17 cellular contexts compared by ENCODE assay signal in genomic region chr7:113144839-113145238, GRCh38. TPM values are rescaled to one million over a fixed set of nuclear protein-coding genes. Genes with fewer than 3 reads are reported as not detected.
DNase-seq lines count a peak whose midpoint lies in the region; ATAC-seq and TF ChIP-seq lines count a peak whose summit lies in the region.
"Had no signal": no experiment of that assay in that cellular context is flagged by ENCODE, and none has a peak within 500 bp of the region (broad histone marks: within the 10 kb centered on the region; RNA-seq: fewer than 3 reads in every experiment).

No MANE protein-coding gene starts in this region.

- H3K36me3 Mint-ChIP-seq in stimulated activated memory B cell treated with anti-CD40 and anti-IgM and Interleukin-4, amounts not matched to agents 10 μg/mL and 1 μg/mL and 100 μg/mL, for 72 hours = no peaks in the 10 kb centered on the region

- DNase-seq in HL-60 (ENCODE audit: low read depth in 1 of 2, low spot score in 1 of 2) (no peak), RPMI8226 (peak; percentile 64), islet precursor cell (peak; percentile 59), H7 (no peak), vagina (ENCODE audit: extremely low spot score in 2 of 2) (no peak)
- DNase-seq in activated CD8-positive, alpha-beta memory T cell treated with anti-CD3 and anti-CD28 coated beads, Interleukin-2, amount 50 U/mL, for 48 hours = no peak
- DNase-seq: CD4-positive, alpha-beta T cell; DND-41; GOT3; NCI-H1105; NCI-H1694 treated with DMSO at 0.1 percent for 48 hours; NCI-H446 treated with DMSO at 0.1 percent for 48 hours; NCI-H748 treated with DMSO at 0.1 percent for 48 hours; SIG-M5 had no signal

- H3K4me3 Mint-ChIP-seq in stimulated activated memory B cell treated with anti-CD40 and anti-IgM and Interleukin-4, amounts not matched to agents 10 μg/mL and 1 μg/mL and 100 μg/mL, for 72 hours = no peak overlapping the region
- H3K4me3 Mint-ChIP-seq: B cell; CD4-positive, alpha-beta T cell had no signal

- no peak for ATAC-seq in stimulated activated memory B cell treated with anti-CD40 and anti-IgM and Interleukin-4, amounts not matched to agents 10 μg/mL and 1 μg/mL and 100 μg/mL, for 72 hours

- peaks cover 5% of the 10 kb centered on the region for H3K36me3 ChIP-seq in DOHH2 (ENCODE audit: control insufficient read depth, low read length)
- no peaks in the 10 kb centered on the region for H3K36me3 ChIP-seq in H7 (replicated peaks; ENCODE audit: control insufficient read depth, insufficient read depth, low read length)
- no peaks in the 10 kb centered on the region for H3K36me3 ChIP-seq in vagina

- H3K4me3 ChIP-seq in DOHH2 (ENCODE audit: low read length) (no peak overlapping the region), HL-60 (replicated peaks; ENCODE audit: insufficient read depth, low read length) (no peak overlapping the region), H7 (ENCODE audit: insufficient read depth, low read depth, low read length) (no peak overlapping the region), vagina (no peak overlapping the region)

- peaks cover 14% of the 10 kb centered on the region for H3K4me1 Mint-ChIP-seq in stimulated activated memory B cell treated with anti-CD40 and anti-IgM and Interleukin-4, amounts not matched to agents 10 μg/mL and 1 μg/mL and 100 μg/mL, for 72 hours

- 0 out of 2 replicates have a peak overlapping the region, but pooled peaks have one; percentile 38 for H3K4me2 ChIP-seq in DOHH2 (ENCODE audit: low read length)

- intact Hi-C loops in vagina (cut with DNase I) = no loop called here

- H3K9me3 ChIP-seq in DOHH2 (ENCODE audit: control insufficient read depth, insufficient read depth, low read length) (0 out of 2 replicates have a peak, but pooled peaks cover 3% of the 10 kb centered on the region), vagina (no peaks in the 10 kb centered on the region)

- H3K79me2 ChIP-seq in DOHH2 (ENCODE audit: control insufficient read depth, low read length) = no peaks in the 10 kb centered on the region

- H4K20me1 ChIP-seq in DOHH2 (ENCODE audit: control insufficient read depth, insufficient read depth, low read depth, low read length) = no peaks in the 10 kb centered on the region

- H3K27ac Mint-ChIP-seq in stimulated activated memory B cell treated with anti-CD40 and anti-IgM and Interleukin-4, amounts not matched to agents 10 μg/mL and 1 μg/mL and 100 μg/mL, for 72 hours = no peak overlapping the region
- H3K27ac Mint-ChIP-seq: B cell; CD4-positive, alpha-beta T cell had no signal

- no peak for TF ChIP-seq CTCF in DOHH2 (IDR thresholded peaks at IDR 0.05; ENCODE audit: low read depth, low read length, poor library complexity, severe bottlenecking)
- no peak for TF ChIP-seq CTCF in HL-60 (IDR thresholded peaks at IDR 0.05; ENCODE audit: insufficient read depth, low read length)
- TF ChIP-seq CTCF in vagina (IDR thresholded peaks at IDR 0.05) = no peak

- peaks cover 19% of the 10 kb centered on the region for H3F3A ChIP-seq in DOHH2 (ENCODE audit: control insufficient read depth, insufficient read depth)

- no peak overlapping the region for H3K27ac ChIP-seq in DOHH2 (ENCODE audit: low read depth, low read length)
- peak overlapping the region; percentile 88; the same call in 1 of the 2 replicates for H3K27ac ChIP-seq in HL-60 (replicated peaks)
- no peak overlapping the region for H3K27ac ChIP-seq in vagina

- H3K9me2 ChIP-seq in DOHH2 (replicated peaks; ENCODE audit: control insufficient read depth, low read length) = no peaks in the 10 kb centered on the region

- peaks cover 61% of the 10 kb centered on the region for H3K4me1 ChIP-seq in DOHH2 (ENCODE audit: control insufficient read depth, low read length)
- no peaks in the 10 kb centered on the region for H3K4me1 ChIP-seq in vagina

- peaks cover 7% of the 10 kb centered on the region for H3K27me3 Mint-ChIP-seq in stimulated activated memory B cell treated with anti-CD40 and anti-IgM and Interleukin-4, amounts not matched to agents 10 μg/mL and 1 μg/mL and 100 μg/mL, for 72 hours

- no peaks in the 10 kb centered on the region for H3K9me3 Mint-ChIP-seq in stimulated activated memory B cell treated with anti-CD40 and anti-IgM and Interleukin-4, amounts not matched to agents 10 μg/mL and 1 μg/mL and 100 μg/mL, for 72 hours
- H3K9me3 Mint-ChIP-seq: CD4-positive, alpha-beta T cell had no signal

- H3K27me3 ChIP-seq in DOHH2 (ENCODE audit: control insufficient read depth, low read length) (no peaks in the 10 kb centered on the region), HL-60 (ENCODE audit: insufficient read depth, poor library complexity, severe bottlenecking) (no peaks in the 10 kb centered on the region), H7 (ENCODE audit: control insufficient read depth, insufficient read depth, low read length) (no peaks in the 10 kb centered on the region), vagina (no peaks in the 10 kb centered on the region)

- TF ChIP-seq POLR2A in vagina (IDR thresholded peaks at IDR 0.05) = no peak

RNA-seq across cellular contexts. Expression of gene SMIM30, which starts 26.5 kb away (rescaled TPM):
- total RNA-seq in H7 (2014; rRNA removed; shearing (Covaris generic)) = 44.7 and 46.1 TPM in 2 replicates
- total RNA-seq in vagina = 15.7 TPM

RNA-seq across cellular contexts. Expression of gene GPR85, which starts 58.2 kb away (rescaled TPM):
- total RNA-seq in H7 (2014; rRNA removed; shearing (Covaris generic)) = 0.03 TPM in 1 of 2 replicates, not detected in the other
- total RNA-seq in vagina = not detected
- total RNA-seq: B cell; CD4-positive, alpha-beta T cell had no signal

Comparison
In these comparisons a context has a peak if more than half of its experiments do, and no peak if none do; other contexts are left out.
1. DNase-seq: peak in RPMI8226 (single experiment) and islet precursor cell (single experiment); none in HL-60 (0 of 2), H7 (single experiment), activated CD8-positive, alpha-beta memory T cell treated with anti-CD3 and anti-CD28 coated beads, Interleukin-2, amount 50 U/mL, for 48 hours (single experiment) and vagina (0 of 2).